ENCODE assay signal across 9 cellular contexts in the genomic region with DNA sequence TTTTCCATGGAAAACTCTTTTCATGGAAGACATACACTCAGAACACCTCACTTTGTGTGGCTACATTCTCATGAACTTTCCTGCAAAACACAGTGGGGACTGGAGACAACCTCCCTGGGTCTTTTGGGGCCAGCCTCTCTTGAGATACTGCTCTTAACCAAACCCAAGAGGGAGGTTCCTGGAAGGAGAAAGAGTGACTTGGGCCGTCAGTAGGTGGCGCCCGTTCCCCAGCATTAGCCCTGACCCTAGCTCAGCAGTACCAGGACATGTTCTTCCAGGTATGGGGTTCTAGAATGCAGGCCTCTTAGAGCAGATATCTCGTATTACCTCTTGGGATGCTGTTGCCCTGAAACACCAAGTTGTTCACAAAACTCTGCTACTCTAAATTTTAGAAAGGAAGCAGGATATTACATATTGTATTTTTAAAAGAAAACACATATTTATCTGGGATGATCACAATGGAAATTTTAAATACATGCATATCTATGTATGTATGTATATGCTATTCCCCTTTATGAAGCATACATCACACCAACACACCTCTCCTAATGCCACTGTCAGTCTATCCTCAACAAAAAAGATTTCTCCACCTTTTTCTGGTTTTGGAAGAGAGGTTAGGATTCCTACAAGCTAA. TPM values are rescaled to one million over a fixed set of nuclear protein-coding genes. Genes with fewer than 3 reads are reported as not detected.
A peak's percentile ranks its signal among the peaks of the same experiment; 100 is the strongest.
DNase-seq lines count a peak whose midpoint lies in the region; ATAC-seq, FAIRE-seq and TF ChIP-seq lines count a peak whose summit lies in the region.
"Had no signal": no experiment of that assay in that cellular context is flagged by ENCODE, and none has a peak within 500 bp of the region (broad histone marks: within the 10 kb centered on the region; RNA-seq: fewer than 3 reads in every experiment).

No MANE protein-coding gene starts in this region.

- no peak for TF ChIP-seq POLR2A in uterus (IDR thresholded peaks at IDR 0.05)

- H3K4me1 ChIP-seq in foreskin keratinocyte = no peaks in the 10 kb centered on the region
- no peaks in the 10 kb centered on the region for H3K4me1 ChIP-seq in trophoblast cell (ENCODE audit: control insufficient read depth in 1 of 2, insufficient read depth in 2 of 2, low read length in 2 of 2)
- H3K4me1 ChIP-seq in uterus = no peaks in the 10 kb centered on the region

- H3K27ac ChIP-seq in foreskin keratinocyte (no peak overlapping the region), trophoblast cell (ENCODE audit: low read depth, low read length) (no peak overlapping the region), uterus (no peak overlapping the region)

- H3K23ac ChIP-seq in trophoblast cell (ENCODE audit: low read length) = no peak overlapping the region

- no peak for FAIRE-seq in RCC 7860 (lab: Jason Lieb, UNC)
- FAIRE-seq: endometrium had no signal

- no CpG with 5 or more reads among the region's 4 CpGs for WGBS in trophoblast cell (ENCODE audit: extremely low coverage, insufficient coverage, insufficient read length)

- H3K4me2 ChIP-seq in trophoblast cell (ENCODE audit: low read length) = no peak overlapping the region

- H3K14ac ChIP-seq in trophoblast cell (ENCODE audit: low read length) = no peak overlapping the region

- no peak overlapping the region for H3K9ac ChIP-seq in trophoblast cell (ENCODE audit: low read length)

- H3K79me1 ChIP-seq in trophoblast cell (ENCODE audit: low read length) = no peaks in the 10 kb centered on the region

- H3K27me3 ChIP-seq in foreskin keratinocyte = peaks cover 2% of the 10 kb centered on the region
- H3K27me3 ChIP-seq in trophoblast cell (ENCODE audit: insufficient read depth, low read length) = no peaks in the 10 kb centered on the region
- no peaks in the 10 kb centered on the region for H3K27me3 ChIP-seq in uterus

- H4K8ac ChIP-seq in trophoblast cell (ENCODE audit: low read depth, low read length) = no peak overlapping the region

- TF ChIP-seq CTCF in foreskin keratinocyte (conservative IDR thresholded peaks at IDR 0.05) = peak; percentile 91
- TF ChIP-seq CTCF in uterus (IDR thresholded peaks at IDR 0.05) = peak; percentile 71 to 86 (median 76)

- H3K79me2 ChIP-seq in trophoblast cell (ENCODE audit: control insufficient read depth, insufficient read depth, low read length, poor library complexity) = no peaks in the 10 kb centered on the region

- H2BK12ac ChIP-seq in trophoblast cell (ENCODE audit: low read length) = no peak overlapping the region

- ATAC-seq in GM21576 (IDR thresholded peaks at IDR 0.05; ENCODE audit: unreplicated experiment) (peak; percentile 97), foreskin keratinocyte (peak; percentile 97)

- H3K18ac ChIP-seq in trophoblast cell (ENCODE audit: low read length) = no peak overlapping the region

- no peak overlapping the region for H4K91ac ChIP-seq in trophoblast cell (ENCODE audit: low read depth, low read length)

- intact Hi-C loops in uterus (cut with DNase I; ENCODE audit: low total_unique reads) = no loop called here

- H2BK5ac ChIP-seq in trophoblast cell (ENCODE audit: low read depth, low read length, poor library complexity) = no peak overlapping the region

- peak; percentile 88 for DNase-seq in Daoy (ENCODE audit: low read depth)
- peak; percentile 48 for DNase-seq in Jurkat, Clone E6-1 (ENCODE audit: low read depth, low spot score)
- peak; percentile 59 for DNase-seq in RCC 7860 (ENCODE audit: low spot score)
- DNase-seq in activated T-helper 1 cell treated with anti-CD3 and anti-CD28 coated beads, Interleukin-2, amount 50 U/mL, for 16 hours (ENCODE audit: low read depth in 1 of 2, low spot score in 1 of 2) = peak; percentile 42 to 45
- peak in 1 of 2 donors; percentile 50 for DNase-seq in foreskin keratinocyte
- peak; percentile 62 to 85 for DNase-seq in trophoblast cell
- DNase-seq in uterus = peak; percentile 70 to 75

- H3K4ac ChIP-seq in trophoblast cell (ENCODE audit: low read depth, low read length) = no peak overlapping the region

- no peak overlapping the region for H2AFZ ChIP-seq in trophoblast cell (ENCODE audit: insufficient read depth, low read length, poor library complexity)

- H3K36me3 ChIP-seq in trophoblast cell (ENCODE audit: control insufficient read depth in 1 of 2, insufficient read depth in 2 of 2, low read length in 2 of 2) (no peaks in the 10 kb centered on the region), uterus (no peaks in the 10 kb centered on the region)

- H3K9me3 ChIP-seq in trophoblast cell (ENCODE audit: insufficient read depth, low read depth, low read length) (no peaks in the 10 kb centered on the region), uterus (no peaks in the 10 kb centered on the region)

- H4K12ac ChIP-seq in trophoblast cell (ENCODE audit: low read depth, low read length) = no peak overlapping the region

- no peak overlapping the region for H2AK5ac ChIP-seq in trophoblast cell (ENCODE audit: low read length)

- no peak overlapping the region for H2BK120ac ChIP-seq in trophoblast cell (ENCODE audit: insufficient read depth, low read length, poor library complexity)

- H3K4me3 ChIP-seq in Jurkat, Clone E6-1 (ENCODE audit: low read length) = no peak overlapping the region
- no peak overlapping the region for H3K4me3 ChIP-seq in trophoblast cell (ENCODE audit: low read depth, low read length)
- H3K4me3 ChIP-seq in uterus = no peak overlapping the region

RNA-seq across cellular contexts. Expression of a gene that starts 15.8 kb away (rescaled TPM):
- total RNA-seq in Daoy (2014; rRNA removed; shearing (Covaris generic)) = 28.0 and 35.3 TPM in 2 replicates
- polyA plus RNA-seq in Jurkat, Clone E6-1 (2012; ENCODE audit: insufficient read depth, insufficient read length) = 1.2 TPM
- 1.2 and 1.5 TPM in 2 replicates for total RNA-seq in foreskin keratinocyte
- polyA plus RNA-seq in foreskin keratinocyte = 0.10 and 0.14 TPM in 2 replicates
- 6.1 and 6.3 TPM in 2 replicates for polyA plus RNA-seq in trophoblast cell (2013)
- 10 to 100 TPM; 16.4 to 52.6 (median 41.1) TPM for total RNA-seq in uterus
